Comparison of ENCODE assay signal across 29 cellular contexts in genomic region chr4:172152284-172152683, GRCh38.
DNase-seq lines count a peak whose midpoint lies in the region; ATAC-seq, FAIRE-seq and TF ChIP-seq lines count a peak whose summit lies in the region.
"Had no signal": no experiment of that assay in that cellular context is flagged by ENCODE, and none has a peak within 500 bp of the region (broad histone marks: within the 10 kb centered on the region; RNA-seq: fewer than 3 reads in every experiment).

No MANE protein-coding gene starts in this region.

- intact Hi-C loops in GM12878 (cut with micrococcal nuclease; ENCODE audit: unreplicated experiment) = no loop called here

- H3K27ac ChIP-seq in GM12878 (ENCODE audit: control insufficient read depth, insufficient read depth) = no peak overlapping the region
- no peak overlapping the region for H3K27ac ChIP-seq in upper lobe of left lung
- H3K27ac ChIP-seq: BLaER1, GM23248, PC-9, SJCRH30 had no signal

- peak; percentile 38 for ATAC-seq in GM21786 (IDR thresholded peaks at IDR 0.05; ENCODE audit: unreplicated experiment)
- peak; percentile 54 for ATAC-seq in GM12878
- ATAC-seq in HG02610 (IDR thresholded peaks at IDR 0.05; ENCODE audit: unreplicated experiment) = no peak
- ATAC-seq in upper lobe of left lung (ENCODE audit: low FRiP score in 2 of 2) = no peak
- ATAC-seq: Right ventricle myocardium inferior, SK-N-SH treated with all-trans-retinoic acid at 6 μM for 48 hours, T-helper 17 cell had no signal

- in situ Hi-C loops in GM12878 (cut with MboI) = no loop called here

- H3K4me1 ChIP-seq in GM12878 (ENCODE audit: control insufficient read depth, insufficient read depth, low read length) = no peaks in the 10 kb centered on the region
- no peaks in the 10 kb centered on the region for H3K4me1 ChIP-seq in upper lobe of left lung
- H3K4me1 ChIP-seq: BLaER1, SJCRH30 had no signal

- BruUV-seq in GM12878 (replicated peaks; lab: Mats Ljungman, UMichigan) = no TSS peak

- H4K20me1 ChIP-seq in GM12878 (ENCODE audit: control insufficient read depth, insufficient read depth) = no peaks in the 10 kb centered on the region
- H4K20me1 ChIP-seq: BLaER1 had no signal

- DNase-seq in NAMALWA (ENCODE audit: low spot score) (peak; percentile 8), GM12878 (ENCODE audit: low read depth, low spot score) (no peak), upper lobe of left lung (no peak), kidney tubule cell (ENCODE audit: low spot score) (no peak)
- DNase-seq in stimulated activated CD4-positive, alpha-beta T cell treated with anti-CD3 and anti-CD28 coated beads, Interleukin-12 subunit alpha, Interleukin-12 subunit beta, amount 100 ng/mL, for 4 hours = no peak
- DNase-seq: CD4-positive, alpha-beta T cell; GM23248; HFFc6; Kasumi-1; NCI-H1092; NCI-H1436; NCI-H187; NCI-H2107; NCI-H524 treated with DMSO at 0.1 percent for 48 hours; NCI-H774; NK-92 treated with Interleukin-12 subunit alpha and Interleukin-12 subunit beta, amount 100 ng/mL, for 24 hours; PC-9; SJCRH30; T-helper 17 cell had no signal

- FAIRE-seq in GM12878 (lab: Jason Lieb, UNC) = no peak
- FAIRE-seq: A204.1, D721Med, K562 had no signal

- peak overlapping the region; percentile 5 for H3K4me3 ChIP-seq in GM12875 (ENCODE audit: low read depth, low read length)
- no peak overlapping the region for H3K4me3 ChIP-seq in GM12878
- H3K4me3 ChIP-seq in upper lobe of left lung = no peak overlapping the region
- H3K4me3 ChIP-seq: BLaER1, GM23248, HAP-1, K562, PC-9, SJCRH30 had no signal

- RAD21 ChIA-PET in GM12878 (lab: Charles Lee; ENCODE audit: unreplicated experiment) = no interaction called here

- no peak overlapping the region for H2AFZ ChIP-seq in GM12878 (ENCODE audit: control insufficient read depth, low read depth, low read length)
- H2AFZ ChIP-seq: GM23248, PC-9 had no signal

- TF ChIP-seq EP300 in GM12878 (IDR thresholded peaks at IDR 0.05; ENCODE audit: borderline replicate concordance in 1 of 2, control insufficient read depth in 1 of 2, low read depth in 2 of 2, low read length in 2 of 2) = no peak
- TF ChIP-seq EP300 in upper lobe of left lung (IDR thresholded peaks at IDR 0.05) = no peak

- TF ChIP-seq POLR2A in GM12878 (IDR thresholded peaks at IDR 0.05; ENCODE audit: low read depth, low read length) (no peak), upper lobe of left lung (IDR thresholded peaks at IDR 0.05) (no peak)

- no peak for TF ChIP-seq RAD21 in GM12878 (IDR thresholded peaks at IDR 0.05; ENCODE audit: insufficient read depth, low read depth, low read length)

- H3K4me2 ChIP-seq in GM12878 (ENCODE audit: control insufficient read depth, insufficient read depth) = no peak overlapping the region
- H3K4me2 ChIP-seq: BLaER1, PC-9 had no signal

- H3K27me3 ChIP-seq in GM12878 (replicated peaks in 1 of 2; ENCODE audit: control insufficient read depth in 2 of 2, insufficient read depth in 2 of 2, low read length in 1 of 2) (no peaks in the 10 kb centered on the region), upper lobe of left lung (no peaks in the 10 kb centered on the region)
- H3K27me3 ChIP-seq: BLaER1, SJCRH30 had no signal

- CTCF ChIA-PET in GM12878 (lab: Yijun Ruan, JAX) = no interaction called here

- SMC1A ChIA-PET in GM12878 (lab: Charles Lee; ENCODE audit: uncharacterized antibody, unreplicated experiment) = interaction anchor here (1.0 kb wide), 1 partner anchor 283 kb away, joined by 3 read pairs; no protein-coding TSS in a partner anchor

- POLR2A ChIA-PET in GM12878 (lab: Charles Lee) = no interaction called here

- H3K9me3 ChIP-seq in GM12878 (replicated peaks; ENCODE audit: control insufficient read depth, insufficient read depth, low read length) = no peaks in the 10 kb centered on the region
- no peaks in the 10 kb centered on the region for H3K9me3 ChIP-seq in upper lobe of left lung
- H3K9me3 ChIP-seq: BLaER1, HAP-1, SJCRH30 had no signal

- TF ChIP-seq CTCF in GM12875 (IDR thresholded peaks at IDR 0.05; ENCODE audit: borderline replicate concordance, insufficient read depth, low read depth, low read length) (no peak), GM12878 (IDR thresholded peaks at IDR 0.05 in 2 of 3, conservative IDR thresholded peaks at IDR 0.05 in 1 of 3; ENCODE audit: control insufficient read depth in 2 of 3, extremely low read depth in 1 of 3, insufficient read depth in 1 of 3, low read depth in 3 of 3, low read length in 3 of 3) (no peak), upper lobe of left lung (IDR thresholded peaks at IDR 0.05) (no peak)

- H3K79me2 ChIP-seq in GM12878 (ENCODE audit: control insufficient read depth, insufficient read depth, low read length) = no peaks in the 10 kb centered on the region

- WGBS in GM12878 (ENCODE audit: insufficient coverage, insufficient replicate concordance, low lambda C conversion rate, missing lambda C conversion rate) = 0% methylated on average over 3 of the region's 3 CpGs
- 83% methylated on average over 3 of the region's 3 CpGs for WGBS in upper lobe of left lung, 2 donors

- H3K36me3 ChIP-seq in GM12878 (ENCODE audit: control insufficient read depth in 2 of 2, insufficient read depth in 2 of 2, low read length in 1 of 2) (no peaks in the 10 kb centered on the region), upper lobe of left lung (no peaks in the 10 kb centered on the region)
- H3K36me3 ChIP-seq: BLaER1, HAP-1, SJCRH30 had no signal

- no peak overlapping the region for H3K9ac ChIP-seq in GM12878 (ENCODE audit: control insufficient read depth, insufficient read depth, low read length)
- H3K9ac ChIP-seq: BLaER1, GM23248 had no signal

TF ChIP-seq in GM12878, 131 proteins besides CTCF, POLR2A, EP300 and RAD21 (continues in another document):
- TF ChIP-seq BCL3 (IDR thresholded peaks at IDR 0.05; ENCODE audit: borderline replicate concordance, insufficient read depth, low read depth, low read length, poor library complexity, severe bottlenecking) = no peak
- TF ChIP-seq MYB (IDR thresholded peaks at IDR 0.05; ENCODE audit: borderline replicate concordance, low read depth, low read length) = no peak
- no peak for TF ChIP-seq ATF2 (IDR thresholded peaks at IDR 0.05; ENCODE audit: low read length)
- TF ChIP-seq MLLT1 (IDR thresholded peaks at IDR 0.05) = no peak
- TF ChIP-seq MTA3 (IDR thresholded peaks at IDR 0.05; ENCODE audit: borderline replicate concordance, low read length) = no peak
- TF ChIP-seq RUNX3 (IDR thresholded peaks at IDR 0.05; ENCODE audit: low read length) = no peak
- TF ChIP-seq MYC (IDR thresholded peaks at IDR 0.05; ENCODE audit: insufficient read depth, insufficient read length, insufficient replicate concordance, low read length, severe bottlenecking) = no peak
- no peak for TF ChIP-seq E4F1 (IDR thresholded peaks at IDR 0.05; ENCODE audit: borderline replicate concordance, partially characterized antibody)

Comparison
In these comparisons a context has a peak if more than half of its experiments do, and no peak if none do; other contexts are left out.
1. ATAC-seq: peak in GM21786 (single experiment) and GM12878 (single experiment); none in HG02610 (single experiment) and upper lobe of left lung (0 of 2).